30 cellular contexts compared by ENCODE assay signal in genomic region chr12:47739297-47739696, GRCh38. TPM values are rescaled to one million over a fixed set of nuclear protein-coding genes. Genes with fewer than 3 reads are reported as not detected.
DNase-seq lines count a peak whose midpoint lies in the region; ATAC-seq, FAIRE-seq and TF ChIP-seq lines count a peak whose summit lies in the region.
"Had no signal": no experiment of that assay in that cellular context is flagged by ENCODE, and none has a peak within 500 bp of the region (broad histone marks: within the 10 kb centered on the region; RNA-seq: fewer than 3 reads in every experiment).

No MANE protein-coding gene starts in this region.

- TF ChIP-seq POLR2A in K562 (conservative IDR thresholded peaks at IDR 0.05): no peak
- TF ChIP-seq POLR2A in tibial nerve (IDR thresholded peaks at IDR 0.05): no peak

- no peaks in the 10 kb centered on the region for H3K79me2 ChIP-seq in K562 (ENCODE audit: control insufficient read depth, insufficient read depth, low read length)

- BruUV-seq in K562 (replicated peaks; lab: Mats Ljungman, UMichigan): no TSS peak

- TF ChIP-seq EP300 in K562 (IDR thresholded peaks at IDR 0.05; ENCODE audit: low read length) (no peak), tibial nerve (IDR thresholded peaks at IDR 0.05) (no peak)

- peaks cover 47 to 84% (median 72%) of the 10 kb centered on the region in 9 donors for H3K4me1 ChIP-seq in heart right ventricle
- peaks cover 32 to 64% of the 10 kb centered on the region in 2 experiments for H3K4me1 ChIP-seq in K562 (replicated peaks in 1 of 2; ENCODE audit: control insufficient read depth in 2 of 2, insufficient read depth in 2 of 2, low read length in 2 of 2)
- H3K4me1 ChIP-seq in naive thymus-derived CD4-positive, alpha-beta T cell (ENCODE audit: control insufficient read depth in 2 of 2, insufficient read depth in 2 of 2, low read length in 2 of 2): peaks cover 13 to 14% of the 10 kb centered on the region in 2 donors
- H3K4me1 ChIP-seq in tibial nerve: peaks cover 11 to 76% (median 55%) of the 10 kb centered on the region in 4 donors
- H3K4me1 ChIP-seq: Caco-2 had no signal

- H3K9me3 ChIP-seq in heart right ventricle: no peaks in the 10 kb centered on the region
- no peaks in the 10 kb centered on the region for H3K9me3 ChIP-seq in K562 (replicated peaks; ENCODE audit: control insufficient read depth, insufficient read depth, low read depth, low read length)
- no peaks in the 10 kb centered on the region for H3K9me3 ChIP-seq in naive thymus-derived CD4-positive, alpha-beta T cell (ENCODE audit: control insufficient read depth in 2 of 3, low read length in 3 of 3)
- H3K9me3 ChIP-seq in tibial nerve: no peaks in the 10 kb centered on the region
- H3K9me3 ChIP-seq: Caco-2, neutrophil, transverse colon had no signal

- 0 out of 2 replicates have a peak overlapping the region, but pooled peaks have one; percentile 9 for H3K4me2 ChIP-seq in K562 (ENCODE audit: insufficient read depth, low read length)

- TF ChIP-seq CTCF in heart right ventricle (IDR thresholded peaks at IDR 0.05): no peak
- no peak for TF ChIP-seq CTCF in K562 (IDR thresholded peaks at IDR 0.05 in 2 of 3, conservative IDR thresholded peaks at IDR 0.05 in 1 of 3; ENCODE audit: insufficient read depth in 2 of 3, low read depth in 1 of 3, low read length in 3 of 3)
- TF ChIP-seq CTCF in tibial nerve (IDR thresholded peaks at IDR 0.05): no peak

- H4K20me1 ChIP-seq in K562 (replicated peaks; ENCODE audit: control insufficient read depth, insufficient read depth, low read length): no peaks in the 10 kb centered on the region

- POLR2A ChIA-PET in K562 (lab: Yijun Ruan, JAX): interaction anchor here (0.6 to 3.8 kb wide), 4 partner anchors 28 to 38 kb away, joined by 3 to 11 read pairs (median 4); no protein-coding TSS in a partner anchor
- POLR2A ChIA-PET in naive thymus-derived CD4-positive, alpha-beta T cell (lab: Charles Lee): no interaction called here

- DNase-seq in heart right ventricle (no peak), cardiac septum (ENCODE audit: low spot score) (no peak), K562 (ENCODE audit: extremely low read depth in 1 of 4, low spot score in 3 of 4) (peak in 2 of 4 experiments; percentile 33 to 52), tibial nerve (ENCODE audit: low spot score in 2 of 2) (no peak), NCI-H82 (lab: John Stamatoyannopoulos, UW) (no peak), NCI-H146 (lab: John Stamatoyannopoulos, UW) (no peak)
- no peak for DNase-seq in naive thymus-derived CD4-positive, alpha-beta T cell
- DNase-seq: activated CD4-positive, alpha-beta T cell treated with anti-CD3 and anti-CD28 coated beads, Interleukin-2, amount 50 U/mL, for 4 hours; activated CD8-positive, alpha-beta memory T cell treated with anti-CD3 and anti-CD28 coated beads, Interleukin-2, amount 50 U/mL, for 4 hours; activated effector memory CD4-positive, alpha-beta T cell treated with Interleukin-2 at 50 U/mL for 16 hours; Caco-2; cortex of kidney; DND-41; head of caudate nucleus; midbrain; NCI-H1092 treated with DMSO at 0.1 percent for 48 hours; NCI-H2081; NCI-H446; stimulated activated naive CD4-positive, alpha-beta T cell treated with Interleukin-2 at 50 U/mL for 16 hours; T-helper 2 cell; WERI-Rb-1 had no signal

- WGBS in heart right ventricle, 2 donors: 87 to 89% methylated on average over 3 of the region's 3 CpGs
- 4% methylated on average over 2 of the region's 3 CpGs for WGBS in K562 (ENCODE audit: insufficient coverage, low coverage, missing lambda C conversion rate)
- WGBS in tibial nerve, 2 donors: 89 to 92% methylated on average over 3 of the region's 3 CpGs

- H3K36me3 ChIP-seq in heart right ventricle (peaks cover 0 to 16% (median 0%) of the 10 kb centered on the region in 9 donors), K562 (ENCODE audit: control insufficient read depth, insufficient read depth, low read length) (no peaks in the 10 kb centered on the region), tibial nerve (no peaks in the 10 kb centered on the region)
- H3K36me3 ChIP-seq in naive thymus-derived CD4-positive, alpha-beta T cell (ENCODE audit: control insufficient read depth in 2 of 3, insufficient read depth in 3 of 3, low read length in 3 of 3): no peaks in the 10 kb centered on the region
- H3K36me3 ChIP-seq: neutrophil, transverse colon, WERI-Rb-1 had no signal

- intact Hi-C loops in heart right ventricle (cut with DNase I): no loop called here
- intact Hi-C loops in cardiac septum (cut with DNase I): no loop called here
- intact Hi-C loops in K562 (cut with micrococcal nuclease): no loop called here
- intact Hi-C loops in naive thymus-derived CD4-positive, alpha-beta T cell (cut with micrococcal nuclease): no loop called here

- H3K27ac ChIP-seq in heart right ventricle (peak overlapping the region in 9 of 10 donors; percentile 18 to 88 (median 77)), K562 (ENCODE audit: extremely low read depth, low read depth, low read length) (no peak overlapping the region), tibial nerve (peak overlapping the region in 3 of 4 donors; percentile 71 to 90 (median 86))
- no peak overlapping the region for H3K27ac ChIP-seq in naive thymus-derived CD4-positive, alpha-beta T cell (ENCODE audit: low read depth, low read length)
- H3K27ac ChIP-seq: neutrophil, WERI-Rb-1 had no signal

- TF ChIP-seq RAD21 in K562 (CRISPR knock-in tag; conservative IDR thresholded peaks at IDR 0.05 in 1 of 2, IDR thresholded peaks at IDR 0.05 in 1 of 2): no peak

- peak; percentile 52 for FAIRE-seq in K562 (lab: Jason Lieb, UNC)
- FAIRE-seq: GM12892, RCC 7860 had no signal

- peaks cover 10 to 38% (median 31%) of the 10 kb centered on the region in 7 donors for H3K4me1 Mint-ChIP-seq in naive thymus-derived CD4-positive, alpha-beta T cell

- in situ Hi-C loops in K562 (cut with MboI): no loop called here

- H3K4me3 ChIP-seq in heart right ventricle: peak overlapping the region in 1 of 10 donors; percentile 15
- no peak overlapping the region for H3K4me3 ChIP-seq in K562
- H3K4me3 ChIP-seq in naive thymus-derived CD4-positive, alpha-beta T cell (ENCODE audit: low read length): no peak overlapping the region
- H3K4me3 ChIP-seq in tibial nerve: no peak overlapping the region
- H3K4me3 ChIP-seq: SK-N-MC, transverse colon had no signal

- peak overlapping the region; percentile 30 to 85; a peak in 3 of 4 replicates for H3K9ac ChIP-seq in K562 (ENCODE audit: insufficient read depth in 1 of 2, low read depth in 2 of 2, low read length in 2 of 2)

- H3K27me3 ChIP-seq in heart right ventricle (peaks cover 0 to 5% (median 0%) of the 10 kb centered on the region in 7 donors), K562 (ENCODE audit: control insufficient read depth in 2 of 2, insufficient read depth in 2 of 2, low read length in 2 of 2) (peaks cover 0 to 11% of the 10 kb centered on the region in 2 experiments; a peak in 2 of 5 replicates), tibial nerve (no peaks in the 10 kb centered on the region)
- no peaks in the 10 kb centered on the region for H3K27me3 ChIP-seq in naive thymus-derived CD4-positive, alpha-beta T cell (ENCODE audit: control insufficient read depth in 2 of 2, insufficient read depth in 2 of 2, low read length in 2 of 2)
- H3K27me3 ChIP-seq: neutrophil, transverse colon had no signal

- H3K27ac Mint-ChIP-seq in naive thymus-derived CD4-positive, alpha-beta T cell: peak overlapping the region in 5 of 9 donors; percentile 16 to 85 (median 62)

- ATAC-seq in heart right ventricle (no peak), K562 (peak; percentile 6), HG02610 (IDR thresholded peaks at IDR 0.05; ENCODE audit: unreplicated experiment) (no peak)
- ATAC-seq in naive thymus-derived CD4-positive, alpha-beta T cell: no peak
- ATAC-seq: left lobe of liver had no signal

- peak overlapping the region; percentile 90; the same call in 1 of the 2 replicates for H2AFZ ChIP-seq in K562 (ENCODE audit: low read depth, low read length)

- H3K36me3 Mint-ChIP-seq in naive thymus-derived CD4-positive, alpha-beta T cell: no peaks in the 10 kb centered on the region

- peak overlapping the region in 1 of 10 donors; percentile 25 for H3K4me3 Mint-ChIP-seq in naive thymus-derived CD4-positive, alpha-beta T cell

- no peaks in the 10 kb centered on the region for H3K9me1 ChIP-seq in K562 (ENCODE audit: control insufficient read depth, insufficient read depth, low read length)

- CTCF ChIA-PET in K562 (lab: Yijun Ruan, JAX; ENCODE audit: low intra/inter-chr PET ratio): interaction anchor here (1.1 to 1.2 kb wide), 2 partner anchors 98 to 100 kb away, joined by 3 read pairs; no protein-coding TSS in a partner anchor
- CTCF ChIA-PET in naive thymus-derived CD4-positive, alpha-beta T cell (lab: Charles Lee): interaction anchor here (0.7 to 10.3 kb wide), 3 partner anchors 35 to 708 kb away, joined by 3 to 346 read pairs (median 330); partner anchors contain the start of gene SLC48A1

- H3K27me3 Mint-ChIP-seq in naive thymus-derived CD4-positive, alpha-beta T cell: peaks cover 0 to 5% (median 0%) of the 10 kb centered on the region in 5 donors

- H3K9me3 Mint-ChIP-seq in naive thymus-derived CD4-positive, alpha-beta T cell: no peaks in the 10 kb centered on the region

RNA-seq across cellular contexts. Expression of gene ENDOU, which starts 14.0 kb away (rescaled TPM):
- total RNA-seq in heart right ventricle (under 1 TPM in 9 of 10 donors, not detected in 1; 0.11 to 0.56 (median 0.31) TPM), cardiac septum (0.24 TPM), K562 (2014; rRNA removed) (0.04 TPM in 1 of 2 replicates, not detected in the other), K562 (2014; rRNA removed; fragmentation: Illumina TruSeq; extraction: Trizol) (not detected in 2 replicates), K562 (2015; rRNA removed; fragmentation: Illumina TruSeq; extraction: Trizol) (not detected in 2 replicates), K562 (2021) (not detected in 2 replicates), tibial nerve (1 to 10 TPM in 1 of 4 donors, under 1 TPM in 2, not detected in 1; 0.30 to 1.2 (median 0.42) TPM)
- polyA plus RNA-seq in heart right ventricle (under 1 TPM; 0.26 to 0.29 TPM), K562 (2011; rRNA removed) (0.03 TPM in 1 of 2 replicates, not detected in the other), K562 (2014; fragmentation: Illumina TruSeq; extraction: Trizol) (not detected in 2 replicates), K562 (2014; fragmentation: Nextera tagmentation; extraction: Ambion mirVana) (not detected), K562 (2014; rRNA removed) (not detected in 2 replicates)
- total RNA-seq in K562 (2011; cell fraction: chromatin; rRNA removed; ENCODE audit: low replicate concordance): not detected in 2 replicates
- not detected in 2 replicates for total RNA-seq in K562 (2011; cell fraction: nucleolus; rRNA removed)
- not detected in 2 replicates for total RNA-seq in K562 (2011; cell fraction: nucleoplasm; rRNA removed)
- polyA plus RNA-seq in K562 (2011; cell fraction: cytosol; rRNA removed): 0.04 TPM in 1 of 2 replicates, not detected in the other
- 0.16 TPM in 1 of 2 replicates, not detected in the other for polyA plus RNA-seq in K562 (2011; cell fraction: nucleus; rRNA removed)
- polyA plus RNA-seq in K562 (2012): 0.17 TPM in 1 of 2 replicates, not detected in the other
- 0.12 TPM in 1 of 2 replicates, not detected in the other for polyA minus RNA-seq in K562 (2011; rRNA and poly(A)+ RNA removed)
- not detected in 2 replicates for polyA minus RNA-seq in K562 (2011; cell fraction: cytosol; rRNA and poly(A)+ RNA removed)
- polyA minus RNA-seq in K562 (2011; cell fraction: nucleus; rRNA and poly(A)+ RNA removed): not detected in 2 replicates
- total RNA-seq in naive thymus-derived CD4-positive, alpha-beta T cell: not detected
- polyA plus RNA-seq in naive thymus-derived CD4-positive, alpha-beta T cell: not detected
- total RNA-seq: A172, left lobe of liver, pulmonary artery endothelial cell had no signal

RNA-seq across cellular contexts. Expression of gene RAPGEF3, which starts 19.4 kb away (rescaled TPM):
- total RNA-seq in heart right ventricle (10 to 100 TPM in 9 of 10 donors, 1 to 10 TPM in 1; 9.5 to 54.9 (median 19.8) TPM), cardiac septum (26.3 TPM), K562 (2014; rRNA removed) (0.45 and 0.78 TPM in 2 replicates), K562 (2014; rRNA removed; fragmentation: Illumina TruSeq; extraction: Trizol) (0.15 and 0.16 TPM in 2 replicates), K562 (2015; rRNA removed; fragmentation: Illumina TruSeq; extraction: Trizol) (0.15 and 0.33 TPM in 2 replicates), K562 (2021) (0.78 and 1.3 TPM in 2 replicates), tibial nerve (100 to 1,000 TPM in 1 of 4 donors, 10 to 100 TPM in 3; 47.3 to 109 (median 83.6) TPM)
- polyA plus RNA-seq in heart right ventricle (100 to 1,000 TPM in 1 of 2 donors, 10 to 100 TPM in 1; 22.4 to 173 TPM), K562 (2011; rRNA removed) (0.38 and 0.61 TPM in 2 replicates), K562 (2014; fragmentation: Illumina TruSeq; extraction: Trizol) (0.37 and 0.43 TPM in 2 replicates), K562 (2014; fragmentation: Nextera tagmentation; extraction: Ambion mirVana) (under 1 TPM in 1 of 2 experiments, not detected in 1; 0.03 TPM), K562 (2014; rRNA removed) (0.44 and 1.1 TPM in 2 replicates)
- total RNA-seq in K562 (2011; cell fraction: chromatin; rRNA removed; ENCODE audit: low replicate concordance): 1.5 and 4.3 TPM in 2 replicates
- total RNA-seq in K562 (2011; cell fraction: nucleolus; rRNA removed): 2.2 and 2.3 TPM in 2 replicates
- 1.7 and 2.3 TPM in 2 replicates for total RNA-seq in K562 (2011; cell fraction: nucleoplasm; rRNA removed)
- polyA plus RNA-seq in K562 (2011; cell fraction: cytosol; rRNA removed): 0.49 and 0.50 TPM in 2 replicates
- 2.9 and 5.0 TPM in 2 replicates for polyA plus RNA-seq in K562 (2011; cell fraction: nucleus; rRNA removed)
- 0.76 and 2.1 TPM in 2 replicates for polyA plus RNA-seq in K562 (2012)
- 0.60 and 0.78 TPM in 2 replicates for polyA minus RNA-seq in K562 (2011; rRNA and poly(A)+ RNA removed)
- not detected in 2 replicates for polyA minus RNA-seq in K562 (2011; cell fraction: cytosol; rRNA and poly(A)+ RNA removed)
- 1.3 and 3.3 TPM in 2 replicates for polyA minus RNA-seq in K562 (2011; cell fraction: nucleus; rRNA and poly(A)+ RNA removed)
- total RNA-seq in naive thymus-derived CD4-positive, alpha-beta T cell: 1 to 10 TPM in 2 of 5 experiments, under 1 TPM in 2, not detected in 1; 0.08 to 1.9 (median 1.1) TPM
- under 1 TPM in 1 of 2 donors, not detected in 1; 0.15 TPM for polyA plus RNA-seq in naive thymus-derived CD4-positive, alpha-beta T cell

RNA-seq across cellular contexts. Expression of gene RPAP3, which starts 33.5 kb away (rescaled TPM):
- 10 to 100 TPM; 18.6 to 28.0 (median 21.8) TPM for total RNA-seq in heart right ventricle
- polyA plus RNA-seq in heart right ventricle: 10 to 100 TPM in 1 of 2 donors, 1 to 10 TPM in 1; 4.8 to 10.1 TPM
- total RNA-seq in cardiac septum: 21.0 TPM
- total RNA-seq in K562 (2011; cell fraction: chromatin; rRNA removed; ENCODE audit: low replicate concordance): 20.5 and 93.3 TPM in 2 replicates
- total RNA-seq in K562 (2011; cell fraction: nucleolus; rRNA removed): 6.8 and 10.9 TPM in 2 replicates
- total RNA-seq in K562 (2011; cell fraction: nucleoplasm; rRNA removed): 27.2 and 35.5 TPM in 2 replicates
- total RNA-seq in K562 (2014; rRNA removed): 34.2 and 44.0 TPM in 2 replicates
- total RNA-seq in K562 (2014; rRNA removed; fragmentation: Illumina TruSeq; extraction: Trizol): 68.9 and 93.0 TPM in 2 replicates
- total RNA-seq in K562 (2015; rRNA removed; fragmentation: Illumina TruSeq; extraction: Trizol): 70.2 and 75.8 TPM in 2 replicates
- total RNA-seq in K562 (2021): 54.1 and 57.1 TPM in 2 replicates
- polyA plus RNA-seq in K562 (2011; rRNA removed): 31.2 and 50.6 TPM in 2 replicates
- polyA plus RNA-seq in K562 (2011; cell fraction: cytosol; rRNA removed): 4.7 and 9.4 TPM in 2 replicates
- 7.0 and 13.4 TPM in 2 replicates for polyA plus RNA-seq in K562 (2011; cell fraction: nucleus; rRNA removed)
- 39.9 and 43.0 TPM in 2 replicates for polyA plus RNA-seq in K562 (2012)
- 74.4 and 92.1 TPM in 2 replicates for polyA plus RNA-seq in K562 (2014; fragmentation: Illumina TruSeq; extraction: Trizol)
- 10 to 100 TPM; 40.0 to 50.9 TPM for polyA plus RNA-seq in K562 (2014; fragmentation: Nextera tagmentation; extraction: Ambion mirVana)
- 62.4 and 69.0 TPM in 2 replicates for polyA plus RNA-seq in K562 (2014; rRNA removed)
- 39.2 and 49.2 TPM in 2 replicates for polyA minus RNA-seq in K562 (2011; rRNA and poly(A)+ RNA removed)
- polyA minus RNA-seq in K562 (2011; cell fraction: cytosol; rRNA and poly(A)+ RNA removed): 14.5 and 19.5 TPM in 2 replicates
- polyA minus RNA-seq in K562 (2011; cell fraction: nucleus; rRNA and poly(A)+ RNA removed): 19.5 and 30.1 TPM in 2 replicates
- total RNA-seq in naive thymus-derived CD4-positive, alpha-beta T cell: 10 to 100 TPM; 28.5 to 51.3 (median 43.9) TPM
- polyA plus RNA-seq in naive thymus-derived CD4-positive, alpha-beta T cell: 10 to 100 TPM; 36.7 to 48.9 TPM
- 10 to 100 TPM in 3 of 4 donors, 1 to 10 TPM in 1; 8.8 to 19.2 (median 15.5) TPM for total RNA-seq in tibial nerve

RNA-seq across cellular contexts. Expression of gene SLC48A1, which starts 33.7 kb away (rescaled TPM):
- 10 to 100 TPM; 18.6 to 31.9 (median 22.1) TPM for total RNA-seq in heart right ventricle
- 10 to 100 TPM; 12.6 to 26.2 TPM for polyA plus RNA-seq in heart right ventricle
- total RNA-seq in cardiac septum: 20.7 TPM
- total RNA-seq in K562 (2011; cell fraction: chromatin; rRNA removed; ENCODE audit: low replicate concordance): 18.5 and 36.8 TPM in 2 replicates
- total RNA-seq in K562 (2011; cell fraction: nucleolus; rRNA removed): 31.2 and 31.5 TPM in 2 replicates
- total RNA-seq in K562 (2011; cell fraction: nucleoplasm; rRNA removed): 45.5 and 69.2 TPM in 2 replicates
- 16.3 and 25.4 TPM in 2 replicates for total RNA-seq in K562 (2014; rRNA removed)
- total RNA-seq in K562 (2014; rRNA removed; fragmentation: Illumina TruSeq; extraction: Trizol): 13.1 and 18.3 TPM in 2 replicates
- total RNA-seq in K562 (2015; rRNA removed; fragmentation: Illumina TruSeq; extraction: Trizol): 16.1 and 16.2 TPM in 2 replicates
- 37.5 and 41.9 TPM in 2 replicates for total RNA-seq in K562 (2021)
- 10.7 and 15.7 TPM in 2 replicates for polyA plus RNA-seq in K562 (2011; rRNA removed)
- polyA plus RNA-seq in K562 (2011; cell fraction: cytosol; rRNA removed): 16.7 and 26.0 TPM in 2 replicates
- polyA plus RNA-seq in K562 (2011; cell fraction: nucleus; rRNA removed): 25.7 and 35.1 TPM in 2 replicates
- polyA plus RNA-seq in K562 (2012): 22.2 and 44.4 TPM in 2 replicates
- 28.6 and 30.4 TPM in 2 replicates for polyA plus RNA-seq in K562 (2014; fragmentation: Illumina TruSeq; extraction: Trizol)
- polyA plus RNA-seq in K562 (2014; fragmentation: Nextera tagmentation; extraction: Ambion mirVana): 10 to 100 TPM; 23.5 to 26.9 TPM
- polyA plus RNA-seq in K562 (2014; rRNA removed): 18.7 and 23.6 TPM in 2 replicates
- polyA minus RNA-seq in K562 (2011; rRNA and poly(A)+ RNA removed): 7.6 and 8.9 TPM in 2 replicates
- polyA minus RNA-seq in K562 (2011; cell fraction: cytosol; rRNA and poly(A)+ RNA removed): 14.8 and 17.6 TPM in 2 replicates
- polyA minus RNA-seq in K562 (2011; cell fraction: nucleus; rRNA and poly(A)+ RNA removed): 6.9 and 11.6 TPM in 2 replicates
- 10 to 100 TPM in 2 of 5 experiments, 1 to 10 TPM in 3; 6.7 to 14.3 (median 10.0) TPM for total RNA-seq in naive thymus-derived CD4-positive, alpha-beta T cell
- 10 to 100 TPM; 12.5 to 15.6 TPM for polyA plus RNA-seq in naive thymus-derived CD4-positive, alpha-beta T cell
- 10 to 100 TPM; 24.6 to 37.9 (median 33.8) TPM for total RNA-seq in tibial nerve

Comparison
In these comparisons a context has a peak if more than half of its experiments do, and no peak if none do; other contexts are left out.
1. H3K27ac ChIP-seq: peak in heart right ventricle (9 of 10) and tibial nerve (3 of 4); none in K562 (single experiment) and naive thymus-derived CD4-positive, alpha-beta T cell (single experiment).